Comparison of ENCODE assay signal across 10 cellular contexts in genomic region chr11:78050964-78051831, GRCh38. TPM values are rescaled to one million over a fixed set of nuclear protein-coding genes. Genes with fewer than 3 reads are reported as not detected.
A peak's percentile ranks its signal among the peaks of the same experiment; 100 is the strongest.
DNase-seq lines count a peak whose midpoint lies in the region; ATAC-seq and TF ChIP-seq lines count a peak whose summit lies in the region.
"Had no signal": no experiment of that assay in that cellular context is flagged by ENCODE, and none has a peak within 500 bp of the region (broad histone marks: within the 10 kb centered on the region; RNA-seq: fewer than 3 reads in every experiment).

No MANE protein-coding gene starts in this region.

- H3K4me1 Mint-ChIP-seq in progenitor cell of endocrine pancreas (ENCODE audit: low read depth) = peaks cover 3% of the 10 kb centered on the region

- peak; percentile 67 for DNase-seq in H4 (ENCODE audit: low spot score)
- DNase-seq in RWPE1 (ENCODE audit: low spot score) = no peak
- peak; percentile 43 for DNase-seq in epithelial cell of prostate (ENCODE audit: low read depth, low spot score)
- DNase-seq in progenitor cell of endocrine pancreas (ENCODE audit: low spot score, unreplicated experiment) = no peak
- no peak for DNase-seq in stimulated activated CD4-positive, alpha-beta T cell treated with anti-CD3 and anti-CD28 coated beads, Interleukin-4, amount 100 ng/mL, for 1 hour
- DNase-seq: amniotic stem cell, heart left ventricle had no signal

- TF ChIP-seq CTCF in RWPE1 (conservative IDR thresholded peaks at IDR 0.05; ENCODE audit: low read depth) (no peak), progenitor cell of endocrine pancreas (IDR thresholded peaks at IDR 0.05; ENCODE audit: unreplicated experiment) (no peak)

- CTCF ChIA-PET in RWPE1 (lab: Yijun Ruan, JAX) = no interaction called here

- no peak for ATAC-seq in HG03095 (IDR thresholded peaks at IDR 0.05; ENCODE audit: unreplicated experiment)
- no peak for ATAC-seq in HG02588 (IDR thresholded peaks at IDR 0.05; ENCODE audit: unreplicated experiment)
- ATAC-seq: heart left ventricle had no signal

- no peaks in the 10 kb centered on the region for H3K36me3 Mint-ChIP-seq in progenitor cell of endocrine pancreas (ENCODE audit: insufficient read depth)

- no peaks in the 10 kb centered on the region for H3K27me3 Mint-ChIP-seq in progenitor cell of endocrine pancreas

- H3K27ac Mint-ChIP-seq in progenitor cell of endocrine pancreas = peak overlapping the region; percentile 24

- peak overlapping the region; percentile 26; the same call in 1 of the 2 replicates for H3K27ac ChIP-seq in RWPE1
- H3K27ac ChIP-seq in epithelial cell of prostate = peak overlapping the region; percentile 75
- H3K27ac ChIP-seq: heart left ventricle, parathyroid adenoma had no signal

- H3K4me3 Mint-ChIP-seq in progenitor cell of endocrine pancreas (ENCODE audit: low read depth) = no peak overlapping the region

- no peaks in the 10 kb centered on the region for H3K9me3 Mint-ChIP-seq in progenitor cell of endocrine pancreas (ENCODE audit: low read depth)

- POLR2A ChIA-PET in RWPE1 (lab: Yijun Ruan, JAX; ENCODE audit: low non-redundant PET) = no interaction called here

RNA-seq across cellular contexts. Expression of gene THRSP, which starts 12.5 kb away (rescaled TPM):
- total RNA-seq in H4 (2014; rRNA removed; shearing (Covaris generic)) = not detected in 2 replicates
- not detected in 2 replicates for total RNA-seq in progenitor cell of endocrine pancreas

RNA-seq across cellular contexts. Expression of gene KCTD14, which starts 28.1 kb away (rescaled TPM):
- 0.77 TPM in 1 of 2 replicates, not detected in the other for total RNA-seq in H4 (2014; rRNA removed; shearing (Covaris generic))
- 5.4 and 8.9 TPM in 2 replicates for total RNA-seq in progenitor cell of endocrine pancreas

RNA-seq across cellular contexts. Expression of gene NDUFC2, which starts 28.5 kb away (rescaled TPM):
- 121 and 127 TPM in 2 replicates for total RNA-seq in H4 (2014; rRNA removed; shearing (Covaris generic))
- 177 TPM in 2 replicates for total RNA-seq in progenitor cell of endocrine pancreas

RNA-seq across cellular contexts. Expression of gene INTS4, which starts 56.7 kb away (rescaled TPM):
- 26.5 and 28.2 TPM in 2 replicates for total RNA-seq in H4 (2014; rRNA removed; shearing (Covaris generic))
- 46.3 and 52.5 TPM in 2 replicates for total RNA-seq in progenitor cell of endocrine pancreas

Comparison
In these comparisons a context has a peak if more than half of its experiments do, and no peak if none do; other contexts are left out.
1. DNase-seq: peak in H4 (single experiment) and epithelial cell of prostate (single experiment); none in RWPE1 (single experiment), progenitor cell of endocrine pancreas (single experiment) and stimulated activated CD4-positive, alpha-beta T cell treated with anti-CD3 and anti-CD28 coated beads, Interleukin-4, amount 100 ng/mL, for 1 hour (single experiment).